In the genomic region with DNA sequence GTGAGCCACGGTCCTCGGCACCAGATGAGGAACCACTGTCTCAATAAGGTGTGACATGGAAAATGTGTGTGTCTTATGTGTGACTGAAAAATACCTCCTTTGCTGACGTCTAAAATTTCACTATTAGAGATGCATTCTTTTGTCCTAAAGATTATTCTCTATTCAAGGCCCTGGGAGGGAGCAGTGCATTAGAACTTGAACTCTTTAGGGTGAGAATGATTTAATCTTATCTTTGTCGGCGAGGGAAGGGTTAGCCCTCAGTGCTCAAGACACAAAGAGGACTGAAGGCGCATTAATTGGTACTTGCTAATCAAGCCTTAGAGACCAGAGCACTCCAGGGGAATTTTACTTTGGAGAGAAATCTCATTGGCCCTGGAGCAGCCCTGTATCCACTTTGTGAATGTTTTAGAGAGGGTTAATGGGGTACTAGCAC, we compare ENCODE assay signal across 8 cellular contexts. TPM values are rescaled to one million over a fixed set of nuclear protein-coding genes. Genes with fewer than 3 reads are reported as not detected.
A peak's percentile ranks its signal among the peaks of the same experiment; 100 is the strongest.
DNase-seq lines count a peak whose midpoint lies in the region; ATAC-seq, FAIRE-seq and TF ChIP-seq lines count a peak whose summit lies in the region.

No MANE protein-coding gene starts in this region.

- peaks cover 6% of the 10 kb centered on the region for H3K4me1 ChIP-seq in CD8-positive, alpha-beta T cell (ENCODE audit: insufficient read depth, low read length)
- peaks cover 5% of the 10 kb centered on the region for H3K4me1 ChIP-seq in OCI-LY7 (ENCODE audit: insufficient read depth, low read length, poor library complexity, severe bottlenecking)
- H3K4me1 ChIP-seq in endothelial cell of umbilical vein (ENCODE audit: control insufficient read depth, extremely low read depth, insufficient read depth, low read length) = peaks cover 29% of the 10 kb centered on the region
- peaks cover 4% of the 10 kb centered on the region for H3K4me1 ChIP-seq in neuron (ENCODE audit: insufficient read depth, low read length)

- H3K9ac ChIP-seq in endothelial cell of umbilical vein (replicated peaks; ENCODE audit: extremely low read depth, insufficient read depth, low read length) = peak overlapping the region; percentile 59

- dilution Hi-C loops in endothelial cell of umbilical vein (cut with MboI; ENCODE audit: extremely low pct_ligation_motif_present, low sequenced_read_pairs) = no loop called here

- H3K4me3 Mint-ChIP-seq in CD8-positive, alpha-beta T cell = peak overlapping the region; percentile 75

- H3K4me3 ChIP-seq in CD8-positive, alpha-beta T cell (ENCODE audit: low read depth, low read length) = peak overlapping the region; percentile 53
- H3K4me3 ChIP-seq in OCI-LY7 (ENCODE audit: low read depth, low read length, poor library complexity, severe bottlenecking) (peak overlapping the region; percentile 49), endothelial cell of umbilical vein (replicated peaks in 1 of 3; ENCODE audit: insufficient read depth in 1 of 3, low read depth in 1 of 3, low read length in 3 of 3) (peak overlapping the region; percentile 26 to 70 (median 59)), neuron (ENCODE audit: low read length) (peak overlapping the region; percentile 38)

- H3K27me3 Mint-ChIP-seq in CD8-positive, alpha-beta T cell (ENCODE audit: low read depth) = no peaks in the 10 kb centered on the region

- H3K27ac ChIP-seq in CD8-positive, alpha-beta T cell (ENCODE audit: low read depth, low read length) = no peak overlapping the region
- H3K27ac ChIP-seq in OCI-LY7 (ENCODE audit: low read depth, low read length, poor library complexity, severe bottlenecking) (no peak overlapping the region), endothelial cell of umbilical vein (ENCODE audit: insufficient read depth, low read depth, low read length) (no peak overlapping the region)

- no peak for DNase-seq in CD8-positive, alpha-beta T cell
- DNase-seq in OCI-LY7 (ENCODE audit: low spot score) = no peak
- DNase-seq in endothelial cell of umbilical vein (ENCODE audit: low read depth, low spot score) = no peak
- no peak for DNase-seq in stimulated activated CD8-positive, alpha-beta memory T cell treated with anti-CD3 and anti-CD28 coated beads, Interleukin-4, amount 100 ng/mL, for 48 hours
- DNase-seq in ACHN = no peak

- CTCF ChIA-PET in CD8-positive, alpha-beta T cell (lab: Charles Lee) = interaction anchor here (2.3 kb wide), 1 partner anchor 10 kb away, joined by 6 read pairs; no protein-coding TSS in a partner anchor
- CTCF ChIA-PET in OCI-LY7 (lab: Charles Lee; ENCODE audit: unreplicated experiment) = no interaction called here
- CTCF ChIA-PET in endothelial cell of umbilical vein (lab: Charles Lee) = no interaction called here

- H3K9me2 ChIP-seq in OCI-LY7 (ENCODE audit: insufficient read depth, low read length) = no peaks in the 10 kb centered on the region

- no peaks in the 10 kb centered on the region for H3K9me3 ChIP-seq in CD8-positive, alpha-beta T cell (ENCODE audit: low read length)
- H3K9me3 ChIP-seq in OCI-LY7 (ENCODE audit: low read length) (no peaks in the 10 kb centered on the region), endothelial cell of umbilical vein (replicated peaks; ENCODE audit: control insufficient read depth, insufficient read depth, low read length) (no peaks in the 10 kb centered on the region), neuron (ENCODE audit: low read length) (peaks cover 2% of the 10 kb centered on the region)

- POLR2A ChIA-PET in CD8-positive, alpha-beta T cell (lab: Charles Lee) = no interaction called here
- POLR2A ChIA-PET in OCI-LY7 (lab: Charles Lee) (no interaction called here), endothelial cell of umbilical vein (lab: Charles Lee) (no interaction called here)

- H3K27ac Mint-ChIP-seq in CD8-positive, alpha-beta T cell = no peak overlapping the region

- H3K36me3 ChIP-seq in CD8-positive, alpha-beta T cell (ENCODE audit: insufficient read depth, low read length) = no peaks in the 10 kb centered on the region
- no peaks in the 10 kb centered on the region for H3K36me3 ChIP-seq in OCI-LY7 (ENCODE audit: insufficient read depth, low read length)
- H3K36me3 ChIP-seq in endothelial cell of umbilical vein (ENCODE audit: control insufficient read depth in 2 of 2, extremely low read depth in 1 of 2, insufficient read depth in 2 of 2, low read length in 2 of 2) = no peaks in the 10 kb centered on the region
- no peaks in the 10 kb centered on the region for H3K36me3 ChIP-seq in neuron (ENCODE audit: insufficient read depth, low read length)

- no peak for TF ChIP-seq CTCF in CD8-positive, alpha-beta T cell (IDR thresholded peaks at IDR 0.05)
- TF ChIP-seq CTCF in OCI-LY7 (conservative IDR thresholded peaks at IDR 0.05; ENCODE audit: low read length) (no peak), endothelial cell of umbilical vein (IDR thresholded peaks at IDR 0.05; ENCODE audit: extremely low read depth in 1 of 2, insufficient read depth in 1 of 2, low read depth in 1 of 2, low read length in 2 of 2) (no peak)

- intact Hi-C loops in CD8-positive, alpha-beta T cell (cut with DNase I, micrococcal nuclease) = loop anchor here (1.0 to 5.0 kb wide), 8 partner anchors 10 to 1507 kb away; partner anchors contain the start of gene PTS (in 1 of the 2)
- intact Hi-C loops in OCI-LY7 (cut with micrococcal nuclease; ENCODE audit: unreplicated experiment) (loop anchor here (1.0 to 5.0 kb wide), 3 partner anchors 265 to 507 kb away; no protein-coding TSS in a partner anchor), endothelial cell of umbilical vein (cut with micrococcal nuclease) (loop anchor here (1.0 to 10.0 kb wide), 7 partner anchors 28 to 999 kb away; no protein-coding TSS in a partner anchor)

- peak overlapping the region; percentile 71 for H3K4me2 ChIP-seq in OCI-LY7 (ENCODE audit: low read length)
- H3K4me2 ChIP-seq in endothelial cell of umbilical vein (ENCODE audit: insufficient read depth, low read length) = peak overlapping the region; percentile 85

- H4K20me1 ChIP-seq in OCI-LY7 (ENCODE audit: insufficient read depth, low read length) (no peaks in the 10 kb centered on the region), endothelial cell of umbilical vein (replicated peaks; ENCODE audit: control insufficient read depth, extremely low read depth, insufficient read depth, low read length) (no peaks in the 10 kb centered on the region)

- TF ChIP-seq POLR2A in endothelial cell of umbilical vein (IDR thresholded peaks at IDR 0.05; ENCODE audit: low read depth, low read length) = no peak

- BruUV-seq in OCI-LY7 (replicated peaks; lab: Mats Ljungman, UMichigan) = no TSS peak
- BruUV-seq in endothelial cell of umbilical vein (replicated peaks; lab: Mats Ljungman, UMichigan) = TSS peak; percentile 51

- H3K79me2 ChIP-seq in OCI-LY7 (ENCODE audit: insufficient read depth, low read depth, low read length) = no peaks in the 10 kb centered on the region
- no peaks in the 10 kb centered on the region for H3K79me2 ChIP-seq in endothelial cell of umbilical vein (ENCODE audit: control insufficient read depth, insufficient read depth, low read length)

- no peak for FAIRE-seq in endothelial cell of umbilical vein (lab: Jason Lieb, UNC)

- no peaks in the 10 kb centered on the region for H3K27me3 ChIP-seq in CD8-positive, alpha-beta T cell (ENCODE audit: insufficient read depth, low read length)
- H3K27me3 ChIP-seq in endothelial cell of umbilical vein (ENCODE audit: control insufficient read depth in 2 of 2, insufficient read depth in 2 of 2, low read length in 2 of 2) (no peaks in the 10 kb centered on the region), neuron (ENCODE audit: insufficient read depth, low read length) (peaks cover 7% of the 10 kb centered on the region)

- ATAC-seq in CD8-positive, alpha-beta T cell = no peak
- ATAC-seq in HG02981 (IDR thresholded peaks at IDR 0.05; ENCODE audit: unreplicated experiment) (no peak), HG02759 (IDR thresholded peaks at IDR 0.05; ENCODE audit: unreplicated experiment) (no peak)

- H3K9me1 ChIP-seq in endothelial cell of umbilical vein (replicated peaks; ENCODE audit: control insufficient read depth, extremely low read depth, insufficient read depth, low read length) = no peaks in the 10 kb centered on the region

- H3K36me3 Mint-ChIP-seq in CD8-positive, alpha-beta T cell = peaks cover 2% of the 10 kb centered on the region

- no peak overlapping the region; the same call in 1 of the 2 replicates for H2AFZ ChIP-seq in OCI-LY7 (ENCODE audit: low read length)
- H2AFZ ChIP-seq in endothelial cell of umbilical vein (ENCODE audit: low read depth, low read length) = peak overlapping the region; percentile 96
- H2AFZ ChIP-seq in neuron (ENCODE audit: low read depth, low read length) = peak overlapping the region; percentile 77

- in situ Hi-C loops in ACHN (cut with HindIII; ENCODE audit: low pct_ligation_motif_present, low pct_unique_long_range_greater_than_20kb, low sequenced_read_pairs) = no loop called here

- no peaks in the 10 kb centered on the region for H3K9me3 Mint-ChIP-seq in CD8-positive, alpha-beta T cell

- H3K4me1 Mint-ChIP-seq in CD8-positive, alpha-beta T cell (ENCODE audit: low read depth) = peaks cover 14% of the 10 kb centered on the region

TF ChIP-seq in endothelial cell of umbilical vein, 7 proteins besides CTCF, POLR2A, EP300 and RAD21:
- TF ChIP-seq JUN (IDR thresholded peaks at IDR 0.05; ENCODE audit: borderline replicate concordance, insufficient read depth, insufficient read length, low read depth) (no peak), GATA2 (IDR thresholded peaks at IDR 0.05; ENCODE audit: insufficient read depth, insufficient read length, low read depth, low read length) (no peak), EZH2 (IDR thresholded peaks at IDR 0.05; ENCODE audit: borderline replicate concordance, low read depth, low read length, severe bottlenecking) (no peak), MYC (IDR thresholded peaks at IDR 0.05; ENCODE audit: low read depth, low read length) (no peak), POLR2AphosphoS5 (IDR thresholded peaks at IDR 0.05; ENCODE audit: insufficient read depth, low read depth, low read length) (no peak), FOS (IDR thresholded peaks at IDR 0.05; ENCODE audit: borderline replicate concordance, insufficient read depth, low read length) (no peak)
- TF ChIP-seq, protein P1, sequence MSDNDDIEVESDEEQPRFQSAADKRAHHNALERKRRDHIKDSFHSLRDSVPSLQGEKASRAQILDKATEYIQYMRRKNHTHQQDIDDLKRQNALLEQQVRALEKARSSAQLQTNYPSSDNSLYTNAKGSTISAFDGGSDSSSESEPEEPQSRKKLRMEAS (IDR thresholded peaks at IDR 0.05; ENCODE audit: insufficient read depth, insufficient read length) = no peak

RNA-seq across cellular contexts. Expression of gene PLET1, which starts 29.8 kb away (rescaled TPM):
- total RNA-seq in CD8-positive, alpha-beta T cell = not detected
- total RNA-seq in OCI-LY7 (2014; rRNA removed; shearing (Covaris generic)) = not detected in 2 replicates
- total RNA-seq in OCI-LY7 (2022) (not detected in 2 replicates), endothelial cell of umbilical vein (not detected in 2 replicates)
- polyA plus RNA-seq in endothelial cell of umbilical vein = not detected in 2 replicates
- polyA plus RNA-seq in endothelial cell of umbilical vein (2011; cell fraction: cytosol; rRNA removed) = not detected in 2 replicates
- polyA plus RNA-seq in endothelial cell of umbilical vein (2011; cell fraction: nucleus; rRNA removed) = not detected in 2 replicates
- polyA plus RNA-seq in endothelial cell of umbilical vein (2012) = not detected in 2 replicates
- polyA minus RNA-seq in endothelial cell of umbilical vein = not detected in 2 replicates
- polyA minus RNA-seq in endothelial cell of umbilical vein (2011; cell fraction: cytosol; rRNA and poly(A)+ RNA removed) = not detected
- not detected in 2 replicates for polyA minus RNA-seq in endothelial cell of umbilical vein (2011; cell fraction: nucleus; rRNA and poly(A)+ RNA removed)
